ENCODE assay signal across 13 cellular contexts in genomic region chr11:65163684-65164083, GRCh38. TPM values are rescaled to one million over a fixed set of nuclear protein-coding genes. Genes with fewer than 3 reads are reported as not detected.
DNase-seq lines count a peak whose midpoint lies in the region; ATAC-seq and TF ChIP-seq lines count a peak whose summit lies in the region.
"Had no signal": no experiment of that assay in that cellular context is flagged by ENCODE, and none has a peak within 500 bp of the region (broad histone marks: within the 10 kb centered on the region; RNA-seq: fewer than 3 reads in every experiment).

No MANE protein-coding gene starts in this region.

- H3K9me3 Mint-ChIP-seq in neural crest cell (no peaks in the 10 kb centered on the region), WTC11 (no peaks in the 10 kb centered on the region)
- H3K9me3 Mint-ChIP-seq: CD4-positive, alpha-beta T cell; H9 had no signal

- TF ChIP-seq CTCF in fibroblast of villous mesenchyme (IDR thresholded peaks at IDR 0.05; ENCODE audit: insufficient read depth, low read depth, low read length): no peak
- no peak for TF ChIP-seq CTCF in neural crest cell (conservative IDR thresholded peaks at IDR 0.05)
- TF ChIP-seq CTCF in WTC11 (IDR thresholded peaks at IDR 0.05): no peak

- no peak for ATAC-seq in WTC11
- ATAC-seq: A549 had no signal

- H3K27ac Mint-ChIP-seq in neural crest cell (ENCODE audit: unreplicated experiment) (peak overlapping the region; percentile 27), WTC11 (no peak overlapping the region)
- H3K27ac Mint-ChIP-seq: CD4-positive, alpha-beta T cell; H9 had no signal

- H3K4me1 Mint-ChIP-seq in neural crest cell: no peaks in the 10 kb centered on the region
- peaks cover 9% of the 10 kb centered on the region for H3K4me1 Mint-ChIP-seq in WTC11

- no peak overlapping the region for H3K4me3 Mint-ChIP-seq in neural crest cell
- no peak overlapping the region for H3K4me3 Mint-ChIP-seq in WTC11
- H3K4me3 Mint-ChIP-seq: CD4-positive, alpha-beta T cell; H9 had no signal

- DNase-seq in HuH-7 (ENCODE audit: low spot score): peak; percentile 39
- peak; percentile 55 for DNase-seq in fibroblast of villous mesenchyme (ENCODE audit: low read depth)
- no peak for DNase-seq in neural crest cell (ENCODE audit: low read depth, low spot score)
- DNase-seq in stimulated activated CD4-positive, alpha-beta T cell treated with anti-CD3 and anti-CD28 coated beads, Interleukin-1b, Interleukin-23, amount 100 ng/mL, for 48 hours: no peak
- DNase-seq in WTC11 (ENCODE audit: low spot score): no peak
- DNase-seq: AML-193; Caco-2; CD4-positive, alpha-beta T cell; H9; IMR-90 had no signal

- H3K36me3 Mint-ChIP-seq in neural crest cell (ENCODE audit: low read depth) (no peaks in the 10 kb centered on the region), WTC11 (no peaks in the 10 kb centered on the region)

- H3K27me3 Mint-ChIP-seq in neural crest cell (ENCODE audit: low read depth): peaks cover 20% of the 10 kb centered on the region
- peaks cover 4% of the 10 kb centered on the region; the same call in 1 of the 2 replicates for H3K27me3 Mint-ChIP-seq in WTC11 (ENCODE audit: low read depth)

- no peak overlapping the region for H3K4me3 ChIP-seq in fibroblast of villous mesenchyme (ENCODE audit: low read depth, low read length)
- H3K4me3 ChIP-seq: A549 had no signal

- CTCF ChIA-PET in WTC11 (lab: Charles Lee): interaction anchor here (0.8 kb wide), 1 partner anchor 18 kb away, joined by 3 read pairs; the partner anchor contains the start of gene CAPN1

- POLR2A ChIA-PET in WTC11 (lab: Charles Lee): no interaction called here

TF ChIP-seq in WTC11, 78 proteins besides CTCF, POLR2A, EP300 and RAD21:
- no peak for TF ChIP-seq TEAD1 (CRISPR knock-in tag; IDR thresholded peaks at IDR 0.05)
- no peak for TF ChIP-seq NFATC4 (CRISPR knock-in tag; IDR thresholded peaks at IDR 0.05)
- TF ChIP-seq JUN (CRISPR knock-in tag; IDR thresholded peaks at IDR 0.05): no peak
- TF ChIP-seq RELA (CRISPR knock-in tag; IDR thresholded peaks at IDR 0.05; ENCODE audit: borderline replicate concordance): no peak
- TF ChIP-seq GTF2I (CRISPR knock-in tag; conservative IDR thresholded peaks at IDR 0.05): no peak
- no peak for TF ChIP-seq ZNF396 (CRISPR knock-in tag; IDR thresholded peaks at IDR 0.05; ENCODE audit: borderline replicate concordance)
- TF ChIP-seq, protein P1, sequence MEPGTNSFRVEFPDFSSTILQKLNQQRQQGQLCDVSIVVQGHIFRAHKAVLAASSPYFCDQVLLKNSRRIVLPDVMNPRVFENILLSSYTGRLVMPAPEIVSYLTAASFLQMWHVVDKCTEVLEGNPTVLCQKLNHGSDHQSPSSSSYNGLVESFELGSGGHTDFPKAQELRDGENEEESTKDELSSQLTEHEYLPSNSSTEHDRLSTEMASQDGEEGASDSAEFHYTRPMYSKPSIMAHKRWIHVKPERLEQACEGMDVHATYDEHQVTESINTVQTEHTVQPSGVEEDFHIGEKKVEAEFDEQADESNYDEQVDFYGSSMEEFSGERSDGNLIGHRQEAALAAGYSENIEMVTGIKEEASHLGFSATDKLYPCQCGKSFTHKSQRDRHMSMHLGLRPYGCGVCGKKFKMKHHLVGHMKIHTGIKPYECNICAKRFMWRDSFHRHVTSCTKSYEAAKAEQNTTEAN (CRISPR knock-in tag; IDR thresholded peaks at IDR 0.05): no peak
- no peak for TF ChIP-seq CBFB (CRISPR knock-in tag; IDR thresholded peaks at IDR 0.05; ENCODE audit: low read depth)
- no peak for TF ChIP-seq JAZF1 (CRISPR knock-in tag; IDR thresholded peaks at IDR 0.05)
- TF ChIP-seq HMGA2 (CRISPR knock-in tag; IDR thresholded peaks at IDR 0.05): no peak
- TF ChIP-seq, protein P2, sequence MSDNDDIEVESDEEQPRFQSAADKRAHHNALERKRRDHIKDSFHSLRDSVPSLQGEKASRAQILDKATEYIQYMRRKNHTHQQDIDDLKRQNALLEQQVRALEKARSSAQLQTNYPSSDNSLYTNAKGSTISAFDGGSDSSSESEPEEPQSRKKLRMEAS (CRISPR knock-in tag; IDR thresholded peaks at IDR 0.05): no peak
- TF ChIP-seq USF1 (CRISPR knock-in tag; IDR thresholded peaks at IDR 0.05): no peak
- TF ChIP-seq ZNF232 (CRISPR knock-in tag; IDR thresholded peaks at IDR 0.05): no peak
- TF ChIP-seq ATF1 (CRISPR knock-in tag; IDR thresholded peaks at IDR 0.05): no peak
- TF ChIP-seq ZNF138 (CRISPR knock-in tag; conservative IDR thresholded peaks at IDR 0.05): no peak
- no peak for TF ChIP-seq NR2C2 (CRISPR knock-in tag; IDR thresholded peaks at IDR 0.05)
- TF ChIP-seq ZBTB21 (CRISPR knock-in tag; IDR thresholded peaks at IDR 0.05; ENCODE audit: borderline replicate concordance): no peak
- no peak for TF ChIP-seq FOXJ3 (CRISPR knock-in tag; IDR thresholded peaks at IDR 0.05; ENCODE audit: borderline replicate concordance)
- no peak for TF ChIP-seq EMX1 (CRISPR knock-in tag; IDR thresholded peaks at IDR 0.05)

RNA-seq across cellular contexts. Expression of gene SPDYC, which starts 6.3 kb away (rescaled TPM):
- total RNA-seq in fibroblast of villous mesenchyme: not detected in 2 replicates
- total RNA-seq in neural crest cell: not detected in 2 replicates
- 0.27 to 0.35 TPM (median 0.32 TPM) in 3 replicates for total RNA-seq in WTC11 (2021)
- total RNA-seq: Caco-2; CD4-positive, alpha-beta T cell; H1; HT-29; IMR-90 had no signal

RNA-seq across cellular contexts. Expression of gene CAPN1, which starts 18.0 kb away (rescaled TPM):
- total RNA-seq in fibroblast of villous mesenchyme: 123 and 133 TPM in 2 replicates
- total RNA-seq in neural crest cell: 43.4 and 48.4 TPM in 2 replicates
- total RNA-seq in WTC11 (2021): 204 to 257 TPM (median 218 TPM) in 3 replicates

RNA-seq across cellular contexts. Expression of gene SYVN1, which starts 29.4 kb away (rescaled TPM):
- total RNA-seq in fibroblast of villous mesenchyme (13.0 and 13.5 TPM in 2 replicates), neural crest cell (35.1 and 36.7 TPM in 2 replicates), WTC11 (2021) (27.6 to 34.8 TPM (median 31.8 TPM) in 3 replicates)

RNA-seq across cellular contexts. Expression of gene MRPL49, which starts 41.6 kb away (rescaled TPM):
- total RNA-seq in fibroblast of villous mesenchyme (41.2 and 54.4 TPM in 2 replicates), neural crest cell (50.3 and 59.3 TPM in 2 replicates), WTC11 (2021) (51.3 to 55.9 TPM (median 53.3 TPM) in 3 replicates)

RNA-seq across cellular contexts. Expression of gene FAU, which starts 41.8 kb away (rescaled TPM):
- total RNA-seq in fibroblast of villous mesenchyme (137 and 279 TPM in 2 replicates), neural crest cell (697 and 738 TPM in 2 replicates), WTC11 (2021) (951 to 991 TPM (median 985 TPM) in 3 replicates)

Comparison
In these comparisons a context has a peak if more than half of its experiments do, and no peak if none do; other contexts are left out.
1. DNase-seq: peak in HuH-7 (single experiment) and fibroblast of villous mesenchyme (single experiment); none in neural crest cell (single experiment), stimulated activated CD4-positive, alpha-beta T cell treated with anti-CD3 and anti-CD28 coated beads, Interleukin-1b, Interleukin-23, amount 100 ng/mL, for 48 hours (single experiment) and WTC11 (single experiment).